1 cellular context compared by ENCODE assay signal in the genomic region with DNA sequence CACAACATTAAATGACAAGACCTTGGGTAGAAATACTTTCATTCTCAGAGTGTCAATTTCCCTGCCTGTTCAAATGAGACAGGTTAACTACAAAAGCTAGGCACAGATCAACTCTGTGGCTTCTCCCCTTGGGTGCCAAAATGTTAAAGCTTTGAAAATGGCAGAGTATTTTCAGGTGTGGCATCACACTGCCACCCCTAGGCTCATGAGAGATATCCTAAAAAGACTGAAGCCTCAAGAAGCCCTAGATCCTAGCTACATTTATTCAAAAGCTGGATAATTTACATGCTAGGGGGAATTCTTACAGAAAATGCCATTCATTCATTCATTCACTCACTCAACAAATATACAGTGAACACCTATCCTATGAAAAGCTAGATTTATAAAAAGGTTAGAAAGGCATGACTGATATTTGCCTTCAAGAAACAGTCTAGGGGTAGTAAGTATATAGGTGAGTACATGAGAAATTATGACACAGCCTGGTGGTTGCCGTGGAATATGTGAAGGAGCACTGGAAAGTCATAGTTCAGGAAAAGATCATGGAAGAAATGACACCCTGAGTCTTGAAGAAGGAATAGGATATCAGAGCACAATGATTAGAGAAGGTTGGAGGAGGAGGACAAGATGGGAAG.
TF ChIP-seq lines count a peak whose summit lies in the region.

No MANE protein-coding gene starts in this region.

TF ChIP-seq in GM23338, 12 proteins besides CTCF, POLR2A, EP300 and RAD21 (continued from another document):
- TF ChIP-seq, protein P1, sequence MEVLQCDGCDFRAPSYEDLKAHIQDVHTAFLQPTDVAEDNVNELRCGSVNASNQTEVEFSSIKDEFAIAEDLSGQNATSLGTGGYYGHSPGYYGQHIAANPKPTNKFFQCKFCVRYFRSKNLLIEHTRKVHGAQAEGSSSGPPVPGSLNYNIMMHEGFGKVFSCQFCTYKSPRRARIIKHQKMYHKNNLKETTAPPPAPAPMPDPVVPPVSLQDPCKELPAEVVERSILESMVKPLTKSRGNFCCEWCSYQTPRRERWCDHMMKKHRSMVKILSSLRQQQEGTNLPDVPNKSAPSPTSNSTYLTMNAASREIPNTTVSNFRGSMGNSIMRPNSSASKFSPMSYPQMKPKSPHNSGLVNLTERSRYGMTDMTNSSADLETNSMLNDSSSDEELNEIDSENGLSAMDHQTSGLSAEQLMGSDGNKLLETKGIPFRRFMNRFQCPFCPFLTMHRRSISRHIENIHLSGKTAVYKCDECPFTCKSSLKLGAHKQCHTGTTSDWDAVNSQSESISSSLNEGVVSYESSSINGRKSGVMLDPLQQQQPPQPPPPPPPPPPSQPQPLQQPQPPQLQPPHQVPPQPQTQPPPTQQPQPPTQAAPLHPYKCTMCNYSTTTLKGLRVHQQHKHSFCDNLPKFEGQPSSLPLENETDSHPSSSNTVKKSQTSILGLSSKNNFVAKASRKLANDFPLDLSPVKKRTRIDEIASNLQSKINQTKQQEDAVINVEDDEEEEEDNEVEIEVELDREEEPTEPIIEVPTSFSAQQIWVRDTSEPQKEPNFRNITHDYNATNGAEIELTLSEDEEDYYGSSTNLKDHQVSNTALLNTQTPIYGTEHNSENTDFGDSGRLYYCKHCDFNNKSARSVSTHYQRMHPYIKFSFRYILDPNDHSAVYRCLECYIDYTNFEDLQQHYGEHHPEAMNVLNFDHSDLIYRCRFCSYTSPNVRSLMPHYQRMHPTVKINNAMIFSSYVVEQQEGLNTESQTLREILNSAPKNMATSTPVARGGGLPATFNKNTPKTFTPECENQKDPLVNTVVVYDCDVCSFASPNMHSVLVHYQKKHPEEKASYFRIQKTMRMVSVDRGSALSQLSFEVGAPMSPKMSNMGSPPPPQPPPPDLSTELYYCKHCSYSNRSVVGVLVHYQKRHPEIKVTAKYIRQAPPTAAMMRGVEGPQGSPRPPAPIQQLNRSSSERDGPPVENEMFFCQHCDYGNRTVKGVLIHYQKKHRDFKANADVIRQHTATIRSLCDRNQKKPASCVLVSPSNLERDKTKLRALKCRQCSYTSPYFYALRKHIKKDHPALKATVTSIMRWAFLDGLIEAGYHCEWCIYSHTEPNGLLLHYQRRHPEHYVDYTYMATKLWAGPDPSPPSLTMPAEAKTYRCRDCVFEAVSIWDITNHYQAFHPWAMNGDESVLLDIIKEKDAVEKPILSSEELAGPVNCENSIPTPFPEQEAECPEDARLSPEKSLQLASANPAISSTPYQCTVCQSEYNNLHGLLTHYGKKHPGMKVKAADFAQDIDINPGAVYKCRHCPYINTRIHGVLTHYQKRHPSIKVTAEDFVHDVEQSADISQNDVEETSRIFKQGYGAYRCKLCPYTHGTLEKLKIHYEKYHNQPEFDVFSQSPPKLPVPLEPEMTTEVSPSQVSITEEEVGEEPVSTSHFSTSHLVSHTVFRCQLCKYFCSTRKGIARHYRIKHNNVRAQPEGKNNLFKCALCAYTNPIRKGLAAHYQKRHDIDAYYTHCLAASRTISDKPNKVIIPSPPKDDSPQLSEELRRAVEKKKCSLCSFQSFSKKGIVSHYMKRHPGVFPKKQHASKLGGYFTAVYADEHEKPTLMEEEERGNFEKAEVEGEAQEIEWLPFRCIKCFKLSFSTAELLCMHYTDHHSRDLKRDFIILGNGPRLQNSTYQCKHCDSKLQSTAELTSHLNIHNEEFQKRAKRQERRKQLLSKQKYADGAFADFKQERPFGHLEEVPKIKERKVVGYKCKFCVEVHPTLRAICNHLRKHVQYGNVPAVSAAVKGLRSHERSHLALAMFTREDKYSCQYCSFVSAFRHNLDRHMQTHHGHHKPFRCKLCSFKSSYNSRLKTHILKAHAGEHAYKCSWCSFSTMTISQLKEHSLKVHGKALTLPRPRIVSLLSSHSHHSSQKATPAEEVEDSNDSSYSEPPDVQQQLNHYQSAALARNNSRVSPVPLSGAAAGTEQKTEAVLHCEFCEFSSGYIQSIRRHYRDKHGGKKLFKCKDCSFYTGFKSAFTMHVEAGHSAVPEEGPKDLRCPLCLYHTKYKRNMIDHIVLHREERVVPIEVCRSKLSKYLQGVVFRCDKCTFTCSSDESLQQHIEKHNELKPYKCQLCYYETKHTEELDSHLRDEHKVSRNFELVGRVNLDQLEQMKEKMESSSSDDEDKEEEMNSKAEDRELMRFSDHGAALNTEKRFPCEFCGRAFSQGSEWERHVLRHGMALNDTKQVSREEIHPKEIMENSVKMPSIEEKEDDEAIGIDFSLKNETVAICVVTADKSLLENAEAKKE (CRISPR knock-in tag; IDR thresholded peaks at IDR 0.05) = no peak
- TF ChIP-seq CREB1 (CRISPR knock-in tag; IDR thresholded peaks at IDR 0.05; ENCODE audit: low read depth) (no peak), JUNB (IDR thresholded peaks at IDR 0.05; ENCODE audit: unreplicated experiment) (no peak), ZNF331 (CRISPR knock-in tag; IDR thresholded peaks at IDR 0.05; ENCODE audit: low read depth) (no peak), EZH2phosphoT487 (IDR thresholded peaks at IDR 0.05; ENCODE audit: unreplicated experiment) (no peak), ZNF114 (CRISPR knock-in tag; IDR thresholded peaks at IDR 0.05) (no peak), EZH2 (IDR thresholded peaks at IDR 0.05; ENCODE audit: low read depth, unreplicated experiment) (no peak), STAT1 (IDR thresholded peaks at IDR 0.05; ENCODE audit: unreplicated experiment) (no peak)
- TF ChIP-seq, protein P2, sequence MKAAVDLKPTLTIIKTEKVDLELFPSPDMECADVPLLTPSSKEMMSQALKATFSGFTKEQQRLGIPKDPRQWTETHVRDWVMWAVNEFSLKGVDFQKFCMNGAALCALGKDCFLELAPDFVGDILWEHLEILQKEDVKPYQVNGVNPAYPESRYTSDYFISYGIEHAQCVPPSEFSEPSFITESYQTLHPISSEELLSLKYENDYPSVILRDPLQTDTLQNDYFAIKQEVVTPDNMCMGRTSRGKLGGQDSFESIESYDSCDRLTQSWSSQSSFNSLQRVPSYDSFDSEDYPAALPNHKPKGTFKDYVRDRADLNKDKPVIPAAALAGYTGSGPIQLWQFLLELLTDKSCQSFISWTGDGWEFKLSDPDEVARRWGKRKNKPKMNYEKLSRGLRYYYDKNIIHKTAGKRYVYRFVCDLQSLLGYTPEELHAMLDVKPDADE (IDR thresholded peaks at IDR 0.05) = no peak
